ENCODE assay signal across 1 cellular context in the genomic region with DNA sequence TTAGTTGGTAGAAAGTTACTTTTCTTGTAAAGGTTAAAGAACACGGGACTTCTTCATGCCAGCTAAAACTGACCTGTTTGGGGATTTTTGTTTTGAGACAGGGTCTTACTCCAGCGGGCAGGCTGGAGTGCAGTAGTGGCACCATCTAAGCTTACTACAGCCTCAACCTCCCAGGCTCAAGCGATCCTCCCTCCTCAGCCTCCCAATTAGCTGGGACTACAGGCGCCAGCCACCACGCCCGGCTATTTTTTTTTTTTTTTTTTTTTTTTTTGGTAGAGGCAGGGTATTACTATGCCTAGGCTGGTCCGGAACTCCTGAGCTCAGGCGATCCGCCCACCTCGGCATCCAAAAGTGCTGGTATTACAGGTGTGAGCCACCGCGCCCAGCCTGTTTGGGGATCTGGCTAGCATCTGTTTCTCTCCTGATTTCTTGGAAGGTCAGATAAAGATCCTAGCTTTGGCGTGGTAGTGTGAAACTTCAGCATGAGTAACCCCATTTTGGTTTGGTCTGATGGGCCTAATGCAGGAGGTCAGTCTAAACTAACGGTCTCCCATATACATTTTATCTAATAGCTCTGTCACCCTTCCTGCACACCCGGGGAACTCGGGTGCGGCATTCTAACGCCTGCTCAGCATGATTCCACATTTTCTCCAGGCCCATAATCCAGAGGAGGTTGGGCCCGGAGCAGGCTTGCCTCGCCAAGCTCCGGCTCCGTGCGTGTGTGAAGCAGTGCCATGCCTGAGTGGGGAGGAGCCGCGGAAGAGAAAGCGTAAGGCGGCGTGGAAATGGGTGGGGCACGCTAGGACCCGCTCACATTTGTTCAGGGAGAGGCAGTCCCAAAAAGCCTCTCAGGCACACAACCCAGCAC.
TF ChIP-seq lines count a peak whose summit lies in the region.

No MANE protein-coding gene starts in this region.

TF ChIP-seq in HepG2, 621 proteins besides CTCF, POLR2A, EP300 and RAD21 (continued from another document and continues in another):
- TF ChIP-seq ZC3H4 (CRISPR knock-in tag; IDR thresholded peaks at IDR 0.05; ENCODE audit: borderline replicate concordance) (peak; percentile 83), HMG20A (CRISPR knock-in tag; IDR thresholded peaks at IDR 0.05; ENCODE audit: borderline replicate concordance) (no peak), IRX3 (CRISPR knock-in tag; IDR thresholded peaks at IDR 0.05; ENCODE audit: borderline replicate concordance, low read depth) (no peak), ELF1 (CRISPR knock-in tag; IDR thresholded peaks at IDR 0.05) (no peak), AGO2 (optimal IDR thresholded peaks at IDR 0.05; ENCODE audit: low read depth, low read length) (peak; percentile 59), ZFX (CRISPR knock-in tag; IDR thresholded peaks at IDR 0.05; ENCODE audit: low read depth) (no peak), MEIS1 (CRISPR knock-in tag; IDR thresholded peaks at IDR 0.05; ENCODE audit: borderline replicate concordance) (no peak), ZNF720 (CRISPR knock-in tag; IDR thresholded peaks at IDR 0.05) (no peak), SOX6 (IDR thresholded peaks at IDR 0.05) (no peak), SOX6 (CRISPR knock-in tag; IDR thresholded peaks at IDR 0.05) (no peak), TP53 (CRISPR knock-in tag; conservative IDR thresholded peaks at IDR 0.05) (no peak), ZNF563 (CRISPR knock-in tag; IDR thresholded peaks at IDR 0.05) (no peak; the same call in 1 of the 2 replicates), ZNF598 (CRISPR knock-in tag; IDR thresholded peaks at IDR 0.05; ENCODE audit: borderline replicate concordance) (peak; percentile 22; the same call in 1 of the 2 replicates), ZC3H13 (CRISPR knock-in tag; IDR thresholded peaks at IDR 0.05) (no peak), ZFP62 (CRISPR knock-in tag; IDR thresholded peaks at IDR 0.05) (no peak), ZNF713 (CRISPR knock-in tag; IDR thresholded peaks at IDR 0.05) (0 out of 2 replicates have a peak, but pooled peaks have one; percentile 14), NR2F1 (CRISPR knock-in tag; IDR thresholded peaks at IDR 0.05) (no peak), CBX5 (CRISPR knock-in tag; IDR thresholded peaks at IDR 0.05; ENCODE audit: borderline replicate concordance) (no peak), NFRKB (IDR thresholded peaks at IDR 0.05) (no peak), ZNF660 (CRISPR knock-in tag; IDR thresholded peaks at IDR 0.05; ENCODE audit: borderline replicate concordance, low read depth) (no peak; the same call in 1 of the 2 replicates), ZNF564 (CRISPR knock-in tag; IDR thresholded peaks at IDR 0.05) (0 out of 2 replicates have a peak, but pooled peaks have one; percentile 18), GATAD2A (CRISPR knock-in tag; IDR thresholded peaks at IDR 0.05) (0 out of 2 replicates have a peak, but pooled peaks have one; percentile 8), ZBTB7A (CRISPR knock-in tag; IDR thresholded peaks at IDR 0.05) (no peak), ZMYM3 (CRISPR knock-in tag; IDR thresholded peaks at IDR 0.05) (0 out of 2 replicates have a peak, but pooled peaks have one; percentile 2), KLF9 (CRISPR knock-in tag; IDR thresholded peaks at IDR 0.05; ENCODE audit: low read depth) (no peak), ZNF879 (CRISPR knock-in tag; IDR thresholded peaks at IDR 0.05) (no peak), MTA1 (CRISPR knock-in tag; IDR thresholded peaks at IDR 0.05; ENCODE audit: borderline replicate concordance) (no peak), FOXA3 (CRISPR knock-in tag; IDR thresholded peaks at IDR 0.05) (0 out of 2 replicates have a peak, but pooled peaks have one; percentile 8)
- TF ChIP-seq, protein P1, sequence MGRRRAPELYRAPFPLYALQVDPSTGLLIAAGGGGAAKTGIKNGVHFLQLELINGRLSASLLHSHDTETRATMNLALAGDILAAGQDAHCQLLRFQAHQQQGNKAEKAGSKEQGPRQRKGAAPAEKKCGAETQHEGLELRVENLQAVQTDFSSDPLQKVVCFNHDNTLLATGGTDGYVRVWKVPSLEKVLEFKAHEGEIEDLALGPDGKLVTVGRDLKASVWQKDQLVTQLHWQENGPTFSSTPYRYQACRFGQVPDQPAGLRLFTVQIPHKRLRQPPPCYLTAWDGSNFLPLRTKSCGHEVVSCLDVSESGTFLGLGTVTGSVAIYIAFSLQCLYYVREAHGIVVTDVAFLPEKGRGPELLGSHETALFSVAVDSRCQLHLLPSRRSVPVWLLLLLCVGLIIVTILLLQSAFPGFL (CRISPR knock-in tag; IDR thresholded peaks at IDR 0.05), result no peak
- TF ChIP-seq, protein P2, sequence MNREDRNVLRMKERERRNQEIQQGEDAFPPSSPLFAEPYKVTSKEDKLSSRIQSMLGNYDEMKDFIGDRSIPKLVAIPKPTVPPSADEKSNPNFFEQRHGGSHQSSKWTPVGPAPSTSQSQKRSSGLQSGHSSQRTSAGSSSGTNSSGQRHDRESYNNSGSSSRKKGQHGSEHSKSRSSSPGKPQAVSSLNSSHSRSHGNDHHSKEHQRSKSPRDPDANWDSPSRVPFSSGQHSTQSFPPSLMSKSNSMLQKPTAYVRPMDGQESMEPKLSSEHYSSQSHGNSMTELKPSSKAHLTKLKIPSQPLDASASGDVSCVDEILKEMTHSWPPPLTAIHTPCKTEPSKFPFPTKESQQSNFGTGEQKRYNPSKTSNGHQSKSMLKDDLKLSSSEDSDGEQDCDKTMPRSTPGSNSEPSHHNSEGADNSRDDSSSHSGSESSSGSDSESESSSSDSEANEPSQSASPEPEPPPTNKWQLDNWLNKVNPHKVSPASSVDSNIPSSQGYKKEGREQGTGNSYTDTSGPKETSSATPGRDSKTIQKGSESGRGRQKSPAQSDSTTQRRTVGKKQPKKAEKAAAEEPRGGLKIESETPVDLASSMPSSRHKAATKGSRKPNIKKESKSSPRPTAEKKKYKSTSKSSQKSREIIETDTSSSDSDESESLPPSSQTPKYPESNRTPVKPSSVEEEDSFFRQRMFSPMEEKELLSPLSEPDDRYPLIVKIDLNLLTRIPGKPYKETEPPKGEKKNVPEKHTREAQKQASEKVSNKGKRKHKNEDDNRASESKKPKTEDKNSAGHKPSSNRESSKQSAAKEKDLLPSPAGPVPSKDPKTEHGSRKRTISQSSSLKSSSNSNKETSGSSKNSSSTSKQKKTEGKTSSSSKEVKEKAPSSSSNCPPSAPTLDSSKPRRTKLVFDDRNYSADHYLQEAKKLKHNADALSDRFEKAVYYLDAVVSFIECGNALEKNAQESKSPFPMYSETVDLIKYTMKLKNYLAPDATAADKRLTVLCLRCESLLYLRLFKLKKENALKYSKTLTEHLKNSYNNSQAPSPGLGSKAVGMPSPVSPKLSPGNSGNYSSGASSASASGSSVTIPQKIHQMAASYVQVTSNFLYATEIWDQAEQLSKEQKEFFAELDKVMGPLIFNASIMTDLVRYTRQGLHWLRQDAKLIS (CRISPR knock-in tag; IDR thresholded peaks at IDR 0.05), result no peak
- TF ChIP-seq, protein P3, sequence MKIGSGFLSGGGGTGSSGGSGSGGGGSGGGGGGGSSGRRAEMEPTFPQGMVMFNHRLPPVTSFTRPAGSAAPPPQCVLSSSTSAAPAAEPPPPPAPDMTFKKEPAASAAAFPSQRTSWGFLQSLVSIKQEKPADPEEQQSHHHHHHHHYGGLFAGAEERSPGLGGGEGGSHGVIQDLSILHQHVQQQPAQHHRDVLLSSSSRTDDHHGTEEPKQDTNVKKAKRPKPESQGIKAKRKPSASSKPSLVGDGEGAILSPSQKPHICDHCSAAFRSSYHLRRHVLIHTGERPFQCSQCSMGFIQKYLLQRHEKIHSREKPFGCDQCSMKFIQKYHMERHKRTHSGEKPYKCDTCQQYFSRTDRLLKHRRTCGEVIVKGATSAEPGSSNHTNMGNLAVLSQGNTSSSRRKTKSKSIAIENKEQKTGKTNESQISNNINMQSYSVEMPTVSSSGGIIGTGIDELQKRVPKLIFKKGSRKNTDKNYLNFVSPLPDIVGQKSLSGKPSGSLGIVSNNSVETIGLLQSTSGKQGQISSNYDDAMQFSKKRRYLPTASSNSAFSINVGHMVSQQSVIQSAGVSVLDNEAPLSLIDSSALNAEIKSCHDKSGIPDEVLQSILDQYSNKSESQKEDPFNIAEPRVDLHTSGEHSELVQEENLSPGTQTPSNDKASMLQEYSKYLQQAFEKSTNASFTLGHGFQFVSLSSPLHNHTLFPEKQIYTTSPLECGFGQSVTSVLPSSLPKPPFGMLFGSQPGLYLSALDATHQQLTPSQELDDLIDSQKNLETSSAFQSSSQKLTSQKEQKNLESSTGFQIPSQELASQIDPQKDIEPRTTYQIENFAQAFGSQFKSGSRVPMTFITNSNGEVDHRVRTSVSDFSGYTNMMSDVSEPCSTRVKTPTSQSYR (CRISPR knock-in tag; IDR thresholded peaks at IDR 0.05; ENCODE audit: borderline replicate concordance), result no peak
- TF ChIP-seq, protein P4, sequence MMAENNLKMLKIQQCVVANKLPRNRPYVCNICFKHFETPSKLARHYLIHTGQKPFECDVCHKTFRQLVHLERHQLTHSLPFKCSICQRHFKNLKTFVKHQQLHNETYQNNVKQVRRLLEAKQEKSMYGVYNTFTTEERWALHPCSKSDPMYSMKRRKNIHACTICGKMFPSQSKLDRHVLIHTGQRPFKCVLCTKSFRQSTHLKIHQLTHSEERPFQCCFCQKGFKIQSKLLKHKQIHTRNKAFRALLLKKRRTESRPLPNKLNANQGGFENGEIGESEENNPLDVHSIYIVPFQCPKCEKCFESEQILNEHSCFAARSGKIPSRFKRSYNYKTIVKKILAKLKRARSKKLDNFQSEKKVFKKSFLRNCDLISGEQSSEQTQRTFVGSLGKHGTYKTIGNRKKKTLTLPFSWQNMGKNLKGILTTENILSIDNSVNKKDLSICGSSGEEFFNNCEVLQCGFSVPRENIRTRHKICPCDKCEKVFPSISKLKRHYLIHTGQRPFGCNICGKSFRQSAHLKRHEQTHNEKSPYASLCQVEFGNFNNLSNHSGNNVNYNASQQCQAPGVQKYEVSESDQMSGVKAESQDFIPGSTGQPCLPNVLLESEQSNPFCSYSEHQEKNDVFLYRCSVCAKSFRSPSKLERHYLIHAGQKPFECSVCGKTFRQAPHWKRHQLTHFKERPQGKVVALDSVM (CRISPR knock-in tag; IDR thresholded peaks at IDR 0.05), result peak; percentile 76
- TF ChIP-seq, protein P5, sequence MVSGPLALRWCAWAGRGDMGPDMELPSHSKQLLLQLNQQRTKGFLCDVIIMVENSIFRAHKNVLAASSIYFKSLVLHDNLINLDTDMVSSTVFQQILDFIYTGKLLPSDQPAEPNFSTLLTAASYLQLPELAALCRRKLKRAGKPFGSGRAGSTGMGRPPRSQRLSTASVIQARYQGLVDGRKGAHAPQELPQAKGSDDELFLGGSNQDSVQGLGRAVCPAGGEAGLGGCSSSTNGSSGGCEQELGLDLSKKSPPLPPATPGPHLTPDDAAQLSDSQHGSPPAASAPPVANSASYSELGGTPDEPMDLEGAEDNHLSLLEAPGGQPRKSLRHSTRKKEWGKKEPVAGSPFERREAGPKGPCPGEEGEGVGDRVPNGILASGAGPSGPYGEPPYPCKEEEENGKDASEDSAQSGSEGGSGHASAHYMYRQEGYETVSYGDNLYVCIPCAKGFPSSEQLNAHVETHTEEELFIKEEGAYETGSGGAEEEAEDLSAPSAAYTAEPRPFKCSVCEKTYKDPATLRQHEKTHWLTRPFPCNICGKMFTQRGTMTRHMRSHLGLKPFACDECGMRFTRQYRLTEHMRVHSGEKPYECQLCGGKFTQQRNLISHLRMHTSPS (CRISPR knock-in tag; IDR thresholded peaks at IDR 0.05; ENCODE audit: low read depth), result 0 out of 2 replicates have a peak, but pooled peaks have one; percentile 5
- TF ChIP-seq, protein P6, sequence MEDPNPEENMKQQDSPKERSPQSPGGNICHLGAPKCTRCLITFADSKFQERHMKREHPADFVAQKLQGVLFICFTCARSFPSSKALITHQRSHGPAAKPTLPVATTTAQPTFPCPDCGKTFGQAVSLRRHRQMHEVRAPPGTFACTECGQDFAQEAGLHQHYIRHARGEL (CRISPR knock-in tag; IDR thresholded peaks at IDR 0.05), result no peak
- TF ChIP-seq, protein P7, sequence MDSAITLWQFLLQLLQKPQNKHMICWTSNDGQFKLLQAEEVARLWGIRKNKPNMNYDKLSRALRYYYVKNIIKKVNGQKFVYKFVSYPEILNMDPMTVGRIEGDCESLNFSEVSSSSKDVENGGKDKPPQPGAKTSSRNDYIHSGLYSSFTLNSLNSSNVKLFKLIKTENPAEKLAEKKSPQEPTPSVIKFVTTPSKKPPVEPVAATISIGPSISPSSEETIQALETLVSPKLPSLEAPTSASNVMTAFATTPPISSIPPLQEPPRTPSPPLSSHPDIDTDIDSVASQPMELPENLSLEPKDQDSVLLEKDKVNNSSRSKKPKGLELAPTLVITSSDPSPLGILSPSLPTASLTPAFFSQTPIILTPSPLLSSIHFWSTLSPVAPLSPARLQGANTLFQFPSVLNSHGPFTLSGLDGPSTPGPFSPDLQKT (CRISPR knock-in tag; IDR thresholded peaks at IDR 0.05; ENCODE audit: borderline replicate concordance), result no peak
- TF ChIP-seq, protein P8, sequence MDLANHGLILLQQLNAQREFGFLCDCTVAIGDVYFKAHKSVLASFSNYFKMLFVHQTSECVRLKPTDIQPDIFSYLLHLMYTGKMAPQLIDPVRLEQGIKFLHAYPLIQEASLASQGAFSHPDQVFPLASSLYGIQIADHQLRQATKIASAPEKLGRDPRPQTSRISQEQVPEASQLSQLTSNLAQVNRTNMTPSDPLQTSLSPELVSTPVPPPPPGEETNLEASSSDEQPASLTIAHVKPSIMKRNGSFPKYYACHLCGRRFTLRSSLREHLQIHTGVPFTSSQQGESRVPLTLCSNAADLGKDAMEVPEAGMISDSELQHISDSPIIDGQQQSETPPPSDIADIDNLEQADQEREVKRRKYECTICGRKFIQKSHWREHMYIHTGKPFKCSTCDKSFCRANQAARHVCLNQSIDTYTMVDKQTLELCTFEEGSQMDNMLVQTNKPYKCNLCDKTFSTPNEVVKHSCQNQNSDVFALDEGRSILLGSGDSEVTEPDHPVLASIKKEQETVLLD (CRISPR knock-in tag; IDR thresholded peaks at IDR 0.05; ENCODE audit: low read depth), result no peak
- TF ChIP-seq, protein P9, sequence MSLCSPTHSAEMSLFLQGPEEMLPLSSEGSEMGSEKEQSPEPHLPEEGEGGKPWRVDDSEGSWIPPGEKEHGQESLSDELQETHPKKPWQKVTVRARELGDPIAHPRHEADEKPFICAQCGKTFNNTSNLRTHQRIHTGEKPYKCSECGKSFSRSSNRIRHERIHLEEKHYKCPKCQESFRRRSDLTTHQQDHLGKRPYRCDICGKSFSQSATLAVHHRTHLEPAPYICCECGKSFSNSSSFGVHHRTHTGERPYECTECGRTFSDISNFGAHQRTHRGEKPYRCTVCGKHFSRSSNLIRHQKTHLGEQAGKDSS (CRISPR knock-in tag; IDR thresholded peaks at IDR 0.05; ENCODE audit: borderline replicate concordance, low read depth), result no peak
- TF ChIP-seq, protein P10, sequence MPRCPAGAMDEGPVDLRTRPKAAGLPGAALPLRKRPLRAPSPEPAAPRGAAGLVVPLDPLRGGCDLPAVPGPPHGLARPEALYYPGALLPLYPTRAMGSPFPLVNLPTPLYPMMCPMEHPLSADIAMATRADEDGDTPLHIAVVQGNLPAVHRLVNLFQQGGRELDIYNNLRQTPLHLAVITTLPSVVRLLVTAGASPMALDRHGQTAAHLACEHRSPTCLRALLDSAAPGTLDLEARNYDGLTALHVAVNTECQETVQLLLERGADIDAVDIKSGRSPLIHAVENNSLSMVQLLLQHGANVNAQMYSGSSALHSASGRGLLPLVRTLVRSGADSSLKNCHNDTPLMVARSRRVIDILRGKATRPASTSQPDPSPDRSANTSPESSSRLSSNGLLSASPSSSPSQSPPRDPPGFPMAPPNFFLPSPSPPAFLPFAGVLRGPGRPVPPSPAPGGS (CRISPR knock-in tag; IDR thresholded peaks at IDR 0.05), result no peak
